In the genomic region with DNA sequence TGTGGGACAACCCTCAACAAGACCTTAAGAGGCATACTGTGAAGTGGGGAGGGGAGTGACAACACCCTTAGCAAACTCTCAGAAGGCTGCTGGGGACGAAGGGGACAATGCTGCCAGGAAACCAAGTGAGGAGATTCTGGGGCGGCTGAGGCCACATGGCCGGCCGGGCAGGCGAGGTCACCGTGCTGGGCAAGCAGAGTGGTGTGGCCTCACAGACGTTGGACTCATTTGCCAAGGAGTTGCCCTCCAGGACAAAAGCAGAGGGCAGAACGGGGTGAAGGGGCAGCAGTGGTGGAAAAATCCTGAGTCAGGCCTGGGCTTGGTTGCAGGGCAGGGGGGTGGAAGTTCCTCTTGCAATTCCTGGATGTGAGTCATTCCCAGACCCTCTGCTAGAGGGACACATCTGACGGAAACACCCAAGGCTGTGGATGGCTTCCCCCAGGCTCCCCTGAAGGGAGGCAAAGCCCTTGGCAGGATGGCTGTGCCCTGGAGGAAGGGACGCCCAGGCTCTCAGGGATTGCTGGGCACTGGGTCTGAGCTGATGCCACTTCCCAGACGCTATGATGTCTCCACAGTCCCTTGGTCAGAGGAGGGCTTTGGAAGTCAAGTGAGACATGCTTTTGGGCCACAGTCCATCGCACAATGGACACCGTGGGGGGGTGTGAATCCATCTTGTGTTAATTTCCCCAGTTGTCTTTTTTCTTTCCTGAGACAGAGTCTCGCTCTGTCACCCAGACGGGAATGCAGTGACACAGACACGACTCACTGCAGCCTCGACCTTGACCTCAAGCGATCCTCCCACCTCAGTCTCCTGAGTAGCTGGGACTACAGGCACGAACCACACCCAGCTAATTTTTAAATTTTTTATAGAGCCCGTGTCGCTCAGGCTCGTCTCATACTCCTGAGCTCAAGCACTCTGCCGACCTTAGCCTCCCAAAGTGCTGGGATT, we compare ENCODE assay signal across 12 cellular contexts. TPM values are rescaled to one million over a fixed set of nuclear protein-coding genes. Genes with fewer than 3 reads are reported as not detected.
A peak's percentile ranks its signal among the peaks of the same experiment; 100 is the strongest.
DNase-seq lines count a peak whose midpoint lies in the region; ATAC-seq and TF ChIP-seq lines count a peak whose summit lies in the region.
"Had no signal": no experiment of that assay in that cellular context is flagged by ENCODE, and none has a peak within 500 bp of the region (broad histone marks: within the 10 kb centered on the region; RNA-seq: fewer than 3 reads in every experiment).

No MANE protein-coding gene starts in this region.

- intact Hi-C loops in gastrocnemius medialis (cut with DNase I; ENCODE audit: low total_unique reads): loop anchor here (1.0 kb wide), 1 partner anchor 15 kb away; no protein-coding TSS in a partner anchor

- TF ChIP-seq CTCF in right atrium auricular region (IDR thresholded peaks at IDR 0.05) (no peak), gastrocnemius medialis (IDR thresholded peaks at IDR 0.05 in 4 of 5, conservative IDR thresholded peaks at IDR 0.05 in 1 of 5) (no peak)

- H3K36me3 ChIP-seq in right atrium auricular region (no peaks in the 10 kb centered on the region), gastrocnemius medialis (no peaks in the 10 kb centered on the region)
- H3K36me3 ChIP-seq: ovary had no signal

- in situ Hi-C loops in gastrocnemius medialis (cut with MboI; ENCODE audit: low sequenced_read_pairs in 4 of 4): no loop called here

- no peaks in the 10 kb centered on the region for H3K27me3 ChIP-seq in right atrium auricular region
- H3K27me3 ChIP-seq in gastrocnemius medialis: peaks cover 0 to 17% (median 4%) of the 10 kb centered on the region in 3 donors
- H3K27me3 ChIP-seq: ovary had no signal

- no peaks in the 10 kb centered on the region for H3K9me3 ChIP-seq in right atrium auricular region
- no peaks in the 10 kb centered on the region for H3K9me3 ChIP-seq in gastrocnemius medialis
- H3K9me3 ChIP-seq: ovary had no signal

- H3K27ac ChIP-seq in right atrium auricular region: peak overlapping the region; percentile 39 to 53
- peak overlapping the region; percentile 51 to 71 (median 62) for H3K27ac ChIP-seq in gastrocnemius medialis
- H3K27ac ChIP-seq: ovary had no signal

- H3K4me1 ChIP-seq in right atrium auricular region (peaks cover 0 to 9% of the 10 kb centered on the region in 2 donors), gastrocnemius medialis (no peaks in the 10 kb centered on the region)

- ATAC-seq in gastrocnemius medialis (peak; percentile 64 to 74), HG03139 (IDR thresholded peaks at IDR 0.05; ENCODE audit: unreplicated experiment) (no peak), GM21423 (IDR thresholded peaks at IDR 0.05; ENCODE audit: unreplicated experiment) (no peak)
- ATAC-seq: stimulated activated effector memory CD8-positive, alpha-beta T cell treated with anti-CD3 and anti-CD28 coated beads, Interleukin-12 subunit alpha, Interleukin-12 subunit beta, amount 100 ng/mL, for 72 hours had no signal

- TF ChIP-seq POLR2A in gastrocnemius medialis (IDR thresholded peaks at IDR 0.05): peak in 1 of 2 donors; percentile 24

- DNase-seq in H4 (ENCODE audit: low spot score): peak; percentile 51
- DNase-seq in amniotic stem cell (lab: John Stamatoyannopoulos, UW): peak; percentile 14
- DNase-seq in right atrium auricular region (ENCODE audit: low spot score): no peak
- DNase-seq in gastrocnemius medialis: no peak
- DNase-seq in HT-29 (ENCODE audit: low spot score): no peak
- no peak for DNase-seq in NCI-H526 (lab: John Stamatoyannopoulos, UW)
- DNase-seq: erythroblast, NCI-H1092, ovary had no signal

- H3K4me3 ChIP-seq in right atrium auricular region: no peak overlapping the region
- H3K4me3 ChIP-seq in gastrocnemius medialis: peak overlapping the region in 1 of 4 donors; percentile 28
- H3K4me3 ChIP-seq: ovary had no signal

RNA-seq across cellular contexts. Expression of gene SHANK3, which starts 16.2 kb away (rescaled TPM):
- total RNA-seq in H4 (2014; rRNA removed; shearing (Covaris generic)): 0.19 and 0.62 TPM in 2 replicates
- total RNA-seq in right atrium auricular region (10 to 100 TPM in 1 of 2 donors, 1 to 10 TPM in 1; 8.2 to 12.3 TPM), gastrocnemius medialis (1 to 10 TPM; 3.8 to 9.8 (median 5.1) TPM)
- total RNA-seq in HT-29 (2014; rRNA removed; shearing (Covaris generic)): not detected in 2 replicates

RNA-seq across cellular contexts. Expression of gene ARSA, which starts 28.4 kb away (rescaled TPM):
- 8.4 and 9.3 TPM in 2 replicates for total RNA-seq in H4 (2014; rRNA removed; shearing (Covaris generic))
- total RNA-seq in right atrium auricular region (10 to 100 TPM; 30.7 to 38.9 TPM), gastrocnemius medialis (10 to 100 TPM in 2 of 4 donors, 1 to 10 TPM in 2; 8.8 to 17.8 (median 10.2) TPM)
- 11.4 and 16.6 TPM in 2 replicates for total RNA-seq in HT-29 (2014; rRNA removed; shearing (Covaris generic))

RNA-seq across cellular contexts. Expression of gene MAPK8IP2, which starts 55.8 kb away (rescaled TPM):
- 0.29 and 0.41 TPM in 2 replicates for total RNA-seq in H4 (2014; rRNA removed; shearing (Covaris generic))
- total RNA-seq in right atrium auricular region (under 1 TPM; 0.26 to 0.71 TPM), gastrocnemius medialis (under 1 TPM; 0.39 to 0.85 (median 0.47) TPM)
- not detected in 2 replicates for total RNA-seq in HT-29 (2014; rRNA removed; shearing (Covaris generic))

Comparison
In these comparisons a context has a peak if more than half of its experiments do, and no peak if none do; other contexts are left out.
1. DNase-seq: peak in H4 (single experiment) and amniotic stem cell (single experiment); none in right atrium auricular region (single experiment), gastrocnemius medialis (0 of 2), HT-29 (single experiment) and NCI-H526 (0 of 2).
2. ATAC-seq: peak in gastrocnemius medialis (2 of 2); none in HG03139 (single experiment) and GM21423 (single experiment).